ENCODE assay signal across 16 cellular contexts in the genomic region with DNA sequence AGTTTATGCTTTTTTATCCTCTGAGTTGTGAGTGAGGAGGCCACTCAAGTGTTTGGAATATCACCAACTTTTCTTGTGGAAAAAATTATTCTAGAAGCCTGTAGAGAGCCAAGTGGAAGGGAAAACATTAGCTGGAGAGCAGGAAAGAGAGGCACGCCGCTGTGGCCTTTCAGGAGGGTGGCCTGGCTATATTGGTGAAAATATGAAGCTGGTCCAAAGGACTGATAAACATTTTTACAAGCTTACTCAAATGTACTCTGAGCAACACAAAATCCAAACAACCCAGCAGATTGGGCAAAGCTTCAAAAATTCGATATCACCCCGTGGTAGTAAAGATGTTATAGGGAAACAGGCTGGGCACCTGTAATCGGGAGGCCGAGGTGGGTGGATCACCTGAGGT. TPM values are rescaled to one million over a fixed set of nuclear protein-coding genes. Genes with fewer than 3 reads are reported as not detected.
DNase-seq lines count a peak whose midpoint lies in the region; ATAC-seq and TF ChIP-seq lines count a peak whose summit lies in the region.
"Had no signal": no experiment of that assay in that cellular context is flagged by ENCODE, and none has a peak within 500 bp of the region (broad histone marks: within the 10 kb centered on the region; RNA-seq: fewer than 3 reads in every experiment).

No MANE protein-coding gene starts in this region.

- 56 to 63% methylated on average over 6 of the region's 6 CpGs for WGBS in esophagus squamous epithelium, 2 donors

- peaks cover 17 to 46% (median 20%) of the 10 kb centered on the region in 3 donors for H3K4me1 ChIP-seq in esophagus squamous epithelium
- H3K4me1 ChIP-seq in colonic mucosa, result no peaks in the 10 kb centered on the region

- H3K9me3 ChIP-seq in esophagus squamous epithelium (no peaks in the 10 kb centered on the region), colonic mucosa (no peaks in the 10 kb centered on the region)

- DNase-seq in AG08396 (ENCODE audit: low spot score), result peak; percentile 60
- DNase-seq in M059J (ENCODE audit: low read depth), result peak; percentile 67
- DNase-seq in esophagus squamous epithelium (lab: John Stamatoyannopoulos, UW), result no peak
- no peak for DNase-seq in sciatic nerve (ENCODE audit: low spot score)
- no peak for DNase-seq in colonic mucosa
- DNase-seq in Right ventricle myocardium superior, result no peak
- no peak for DNase-seq in GM20000 (ENCODE audit: low spot score)
- DNase-seq: activated CD4-positive, alpha-beta T cell treated with anti-CD3 and anti-CD28 coated beads, Interleukin-2, amount 50 U/mL, for 1 hour; C1 segment of cervical spinal cord; NCI-H187; NCI-H748 treated with DMSO at 0.1 percent for 48 hours; trophoblast cell had no signal

- TF ChIP-seq POLR2A in esophagus squamous epithelium (IDR thresholded peaks at IDR 0.05), result no peak

- H3K4me3 ChIP-seq in esophagus squamous epithelium (no peak overlapping the region), colonic mucosa (no peak overlapping the region)
- H3K4me3 ChIP-seq: cardiac muscle cell had no signal

- peak; percentile 11 for ATAC-seq in sciatic nerve
- ATAC-seq in Right ventricle myocardium superior (ENCODE audit: poor library complexity), result no peak
- no peak for ATAC-seq in GM18858 (IDR thresholded peaks at IDR 0.05; ENCODE audit: unreplicated experiment)

- no peak for TF ChIP-seq CTCF in esophagus squamous epithelium (IDR thresholded peaks at IDR 0.05)
- no peak for TF ChIP-seq CTCF in colonic mucosa (IDR thresholded peaks at IDR 0.05)
- no peak for TF ChIP-seq CTCF in GM20000 (IDR thresholded peaks at IDR 0.05; ENCODE audit: extremely low read depth, missing control alignments)

- H3K27ac ChIP-seq in esophagus squamous epithelium, result peak overlapping the region; percentile 45 to 89 (median 78)
- H3K27ac ChIP-seq in colonic mucosa, result no peak overlapping the region
- H3K27ac ChIP-seq: cardiac muscle cell, KMS-11 had no signal

- H3K27me3 ChIP-seq in esophagus squamous epithelium (no peaks in the 10 kb centered on the region), colonic mucosa (no peaks in the 10 kb centered on the region)
- H3K27me3 ChIP-seq: cardiac muscle cell had no signal

- peaks cover 7 to 25% (median 8%) of the 10 kb centered on the region in 3 donors for H3K36me3 ChIP-seq in esophagus squamous epithelium
- H3K36me3 ChIP-seq in colonic mucosa, result peaks cover 6% of the 10 kb centered on the region

- intact Hi-C loops in esophagus squamous epithelium (cut with DNase I) (no loop called here), sciatic nerve (cut with DNase I) (no loop called here), colonic mucosa (cut with DNase I) (no loop called here), Right ventricle myocardium superior (cut with DNase I) (loop anchor here (10.0 kb wide), 1 partner anchor 63 kb away; no protein-coding TSS in a partner anchor)

- no peak overlapping the region for H3K9ac ChIP-seq in colonic mucosa (ENCODE audit: low read depth in 2 of 2, low read length in 2 of 2)
- H3K9ac ChIP-seq: KMS-11 had no signal

RNA-seq across cellular contexts. Expression of a gene that starts 2.4 kb away (rescaled TPM):
- total RNA-seq in M059J (2014; rRNA removed; shearing (Covaris generic)), result 261 and 266 TPM in 2 replicates
- 100 to 1,000 TPM; 146 to 253 (median 183) TPM for total RNA-seq in esophagus squamous epithelium
- 155 TPM for total RNA-seq in sciatic nerve
- total RNA-seq in colonic mucosa, result 100 to 1,000 TPM; 141 to 202 TPM
- 153 TPM for total RNA-seq in Right ventricle myocardium superior

RNA-seq across cellular contexts. Expression of a gene that starts 10.6 kb away (rescaled TPM):
- total RNA-seq in M059J (2014; rRNA removed; shearing (Covaris generic)), result 0.96 and 6.5 TPM in 2 replicates
- total RNA-seq in esophagus squamous epithelium (1 to 10 TPM; 2.9 to 9.2 (median 5.8) TPM), sciatic nerve (9.9 TPM), colonic mucosa (10 to 100 TPM in 1 of 2 donors, 1 to 10 TPM in 1; 7.6 to 16.7 TPM), Right ventricle myocardium superior (4.9 TPM)

RNA-seq across cellular contexts. Expression of a gene that starts 15.9 kb away (rescaled TPM):
- total RNA-seq in M059J (2014; rRNA removed; shearing (Covaris generic)), result 20.9 and 25.0 TPM in 2 replicates
- 10 to 100 TPM; 31.9 to 56.1 (median 39.6) TPM for total RNA-seq in esophagus squamous epithelium
- 31.3 TPM for total RNA-seq in sciatic nerve
- 10 to 100 TPM; 21.6 to 53.8 TPM for total RNA-seq in colonic mucosa
- 20.0 TPM for total RNA-seq in Right ventricle myocardium superior

RNA-seq across cellular contexts. Expression of a gene that starts 19.6 kb away (rescaled TPM):
- 0.25 TPM in 1 of 2 replicates, not detected in the other for total RNA-seq in M059J (2014; rRNA removed; shearing (Covaris generic))
- total RNA-seq in esophagus squamous epithelium (under 1 TPM in 1 of 4 donors, not detected in 3; 0.42 TPM), sciatic nerve (not detected), colonic mucosa (under 1 TPM in 1 of 2 donors, not detected in 1; 0.21 TPM), Right ventricle myocardium superior (not detected)
- total RNA-seq: H1 had no signal

RNA-seq across cellular contexts. Expression of a gene that starts 35.9 kb away (rescaled TPM):
- 80.9 and 98.9 TPM in 2 replicates for total RNA-seq in M059J (2014; rRNA removed; shearing (Covaris generic))
- total RNA-seq in esophagus squamous epithelium (10 to 100 TPM in 3 of 4 donors, 1 to 10 TPM in 1; 10.0 to 23.7 (median 14.7) TPM), sciatic nerve (47.0 TPM), colonic mucosa (10 to 100 TPM; 15.1 to 21.3 TPM), Right ventricle myocardium superior (8.5 TPM)

Comparison
In these comparisons a context has a peak if more than half of its experiments do, and no peak if none do; other contexts are left out.
1. DNase-seq: peak in AG08396 (single experiment) and M059J (single experiment); none in esophagus squamous epithelium (single experiment), sciatic nerve (single experiment), colonic mucosa (single experiment), Right ventricle myocardium superior (single experiment) and GM20000 (single experiment).